Comparison of ENCODE assay signal across 31 cellular contexts in the genomic region with DNA sequence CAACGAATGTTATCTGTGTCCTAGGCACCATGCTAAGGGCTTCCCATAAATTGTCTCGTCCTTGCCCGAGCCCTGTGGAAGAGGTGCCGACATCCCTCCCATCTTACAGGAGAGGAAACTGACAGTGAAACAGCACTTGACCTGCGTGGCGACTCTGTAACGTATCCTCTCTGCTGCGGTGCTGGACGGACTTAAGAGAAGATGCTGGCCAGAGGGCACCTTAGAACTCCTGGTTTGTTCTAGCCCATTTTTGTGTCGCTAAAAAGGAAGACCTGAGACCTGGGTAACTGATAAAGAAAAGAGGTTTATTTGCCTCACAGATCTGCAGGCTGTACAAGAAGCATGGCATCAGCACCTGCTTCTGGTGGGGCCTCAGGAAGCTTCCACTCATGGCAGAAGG.
"Had no signal": no experiment of that assay in that cellular context is flagged by ENCODE, and none has a peak within 500 bp of the region (broad histone marks: within the 10 kb centered on the region; RNA-seq: fewer than 3 reads in every experiment).

No MANE protein-coding gene starts in this region.

- H3K27me3 ChIP-seq: ascending aorta, breast epithelium, cardiac muscle cell, colonic mucosa, foreskin keratinocyte, gastrocnemius medialis had no signal

- H3K36me3 Mint-ChIP-seq: activated CD4-positive, alpha-beta memory T cell treated with anti-CD3 and anti-CD28 coated beads for 36 hours; activated naive CD4-positive, alpha-beta T cell treated with anti-CD3 and anti-CD28 coated beads, Interleukin-2, amount 10 ng/mL, durations not matched to agents 7 days and 5 days; activated naive CD4-positive, alpha-beta T cell treated with anti-CD3 and anti-CD28 coated beads, Interleukin-2, amount 50 U/mL, for 72 hours; activated naive CD8-positive, alpha-beta T cell treated with anti-CD3 and anti-CD28 coated beads, Interleukin-2, amount 10 ng/mL, durations not matched to agents 7 days and 5 days; brain; T-cell had no signal

- H3K4me1 Mint-ChIP-seq: activated CD4-positive, alpha-beta T cell treated with anti-CD3 and anti-CD28 coated beads for 36 hours; activated CD4-positive, alpha-beta T cell treated with anti-CD3 and anti-CD28 coated beads, Interleukin-2, amount 10 ng/mL, durations not matched to agents 24 days and 14 days; activated naive CD4-positive, alpha-beta T cell treated with anti-CD3 and anti-CD28 coated beads, Interleukin-2, amount 10 ng/mL, durations not matched to agents 7 days and 5 days; activated naive CD8-positive, alpha-beta T cell treated with anti-CD3 and anti-CD28 coated beads, Interleukin-2, amount 10 ng/mL, durations not matched to agents 7 days and 5 days; T-cell had no signal

- H3K27ac ChIP-seq: ascending aorta, breast epithelium, cardiac muscle cell, colonic mucosa, foreskin keratinocyte, gastrocnemius medialis had no signal

- H3K9me3 ChIP-seq: ascending aorta, breast epithelium, colonic mucosa, gastrocnemius medialis had no signal

- H3K4me3 ChIP-seq: ascending aorta, breast epithelium, cardiac muscle cell, colonic mucosa, gastrocnemius medialis had no signal

- H3K9me3 Mint-ChIP-seq: activated CD4-positive, alpha-beta memory T cell treated with anti-CD3 and anti-CD28 coated beads for 36 hours; activated CD4-positive, alpha-beta T cell treated with anti-CD3 and anti-CD28 coated beads, Interleukin-2, amount 10 ng/mL, durations not matched to agents 24 days and 14 days; activated naive CD4-positive, alpha-beta T cell treated with anti-CD3 and anti-CD28 coated beads, Interleukin-2, amount 10 ng/mL, durations not matched to agents 7 days and 5 days; activated naive CD4-positive, alpha-beta T cell treated with anti-CD3 and anti-CD28 coated beads, Interleukin-2, amount 50 U/mL, for 72 hours; activated naive CD8-positive, alpha-beta T cell treated with anti-CD3 and anti-CD28 coated beads, Interleukin-2, amount 10 ng/mL, durations not matched to agents 7 days and 5 days; activated T-cell treated with anti-CD3 and anti-CD28 coated beads, Interleukin-2, amount 50 U/mL, for 24 hours; activated T-cell treated with anti-CD3 and anti-CD28 coated beads, Interleukin-2, amount 50 U/mL, for 72 hours; endodermal cell; T-cell; T-helper 1 cell treated with Interleukin-12 subunit alpha and Interleukin-12 subunit beta and Interleukin-4 antibody, amounts not matched to agents 30 μg/mL and 1 μg/mL, for 36 hours had no signal

- H3K36me3 ChIP-seq: ascending aorta, breast epithelium, cardiac muscle cell, colonic mucosa, gastrocnemius medialis had no signal

- H3K4me1 ChIP-seq: colonic mucosa, gastrocnemius medialis had no signal

- DNase-seq: activated CD4-positive, alpha-beta memory T cell treated with anti-CD3 and anti-CD28 coated beads for 36 hours; activated CD4-positive, alpha-beta T cell treated with anti-CD3 and anti-CD28 coated beads for 36 hours; activated CD4-positive, alpha-beta T cell treated with anti-CD3 and anti-CD28 coated beads, Interleukin-2, amount 10 ng/mL, durations not matched to agents 24 days and 14 days; activated CD4-positive, CD25-positive, alpha-beta regulatory T cell; activated CD4-positive, CD25-positive, alpha-beta regulatory T cell treated with anti-CD3 and anti-CD28 coated beads, Interleukin-2, amount 50 U/mL, for 72 hours; activated CD8-positive, alpha-beta memory T cell treated with anti-CD3 and anti-CD28 coated beads, Interleukin-2, amount 50 U/mL, for 48 hours; activated CD8-positive, alpha-beta T cell treated with anti-CD3 and anti-CD28 coated beads, Interleukin-2, amount 10 ng/mL, durations not matched to agents 7 days and 5 days; activated gamma-delta T cell; activated naive CD4-positive, alpha-beta T cell; activated naive CD4-positive, alpha-beta T cell treated with anti-CD3 and anti-CD28 coated beads, Interleukin-2, amount 10 ng/mL, durations not matched to agents 7 days and 5 days; activated naive CD8-positive, alpha-beta T cell treated with anti-CD3 and anti-CD28 coated beads, Interleukin-2, amount 10 ng/mL, durations not matched to agents 7 days and 5 days; activated T-cell treated with anti-CD3 and anti-CD28 coated beads for 4 hours; activated T-cell treated with anti-CD3 and anti-CD28 coated beads, Interleukin-2, amount 50 U/mL, for 24 hours; activated T-cell treated with anti-CD3 and anti-CD28 coated beads, Interleukin-2, amount 50 U/mL, for 72 hours; central memory CD4-positive, alpha-beta T cell; cerebellar nuclear complex; colonic mucosa; effector memory CD4-positive, alpha-beta T cell; endodermal cell; foreskin keratinocyte; gastrocnemius medialis; glutamatergic neuron; SW 1271; T-cell; T-helper 9 cell had no signal

- H3K4me3 Mint-ChIP-seq: activated CD4-positive, alpha-beta memory T cell treated with anti-CD3 and anti-CD28 coated beads for 36 hours; activated CD4-positive, alpha-beta T cell treated with anti-CD3 and anti-CD28 coated beads for 36 hours; activated CD4-positive, alpha-beta T cell treated with anti-CD3 and anti-CD28 coated beads, Interleukin-2, amount 10 ng/mL, durations not matched to agents 24 days and 14 days; activated CD8-positive, alpha-beta T cell treated with anti-CD3 and anti-CD28 coated beads, Interleukin-2, amount 10 ng/mL, durations not matched to agents 7 days and 5 days; activated naive CD4-positive, alpha-beta T cell treated with anti-CD3 and anti-CD28 coated beads, Interleukin-2, amount 10 ng/mL, durations not matched to agents 7 days and 5 days; activated naive CD8-positive, alpha-beta T cell treated with anti-CD3 and anti-CD28 coated beads, Interleukin-2, amount 10 ng/mL, durations not matched to agents 7 days and 5 days; activated T-cell treated with anti-CD3 and anti-CD28 coated beads, Interleukin-2, amount 50 U/mL, for 24 hours; activated T-cell treated with anti-CD3 and anti-CD28 coated beads, Interleukin-2, amount 50 U/mL, for 72 hours; brain; endodermal cell; T-cell; T-helper 1 cell treated with Interleukin-12 subunit alpha and Interleukin-12 subunit beta and Interleukin-4 antibody, amounts not matched to agents 30 μg/mL and 1 μg/mL, for 36 hours had no signal

- H3K27ac Mint-ChIP-seq: activated CD4-positive, alpha-beta memory T cell treated with anti-CD3 and anti-CD28 coated beads for 36 hours; activated CD4-positive, alpha-beta T cell treated with anti-CD3 and anti-CD28 coated beads for 36 hours; activated CD4-positive, alpha-beta T cell treated with anti-CD3 and anti-CD28 coated beads, Interleukin-2, amount 10 ng/mL, durations not matched to agents 24 days and 14 days; activated CD8-positive, alpha-beta T cell treated with anti-CD3 and anti-CD28 coated beads, Interleukin-2, amount 10 ng/mL, durations not matched to agents 7 days and 5 days; activated naive CD4-positive, alpha-beta T cell treated with anti-CD3 and anti-CD28 coated beads, Interleukin-2, amount 10 ng/mL, durations not matched to agents 7 days and 5 days; activated naive CD4-positive, alpha-beta T cell treated with anti-CD3 and anti-CD28 coated beads, Interleukin-2, amount 50 U/mL, for 72 hours; activated naive CD8-positive, alpha-beta T cell treated with anti-CD3 and anti-CD28 coated beads, Interleukin-2, amount 10 ng/mL, durations not matched to agents 7 days and 5 days; activated T-cell treated with anti-CD3 and anti-CD28 coated beads, Interleukin-2, amount 50 U/mL, for 24 hours; activated T-cell treated with anti-CD3 and anti-CD28 coated beads, Interleukin-2, amount 50 U/mL, for 72 hours; endodermal cell; T-cell; T-helper 1 cell treated with Interleukin-12 subunit alpha and Interleukin-12 subunit beta and Interleukin-4 antibody, amounts not matched to agents 30 μg/mL and 1 μg/mL, for 36 hours had no signal
